ENCODE assay signal across 8 cellular contexts in genomic region chr20:47360207-47360488, GRCh38. TPM values are rescaled to one million over a fixed set of nuclear protein-coding genes. Genes with fewer than 3 reads are reported as not detected.
A peak's percentile ranks its signal among the peaks of the same experiment; 100 is the strongest.
DNase-seq lines count a peak whose midpoint lies in the region; ATAC-seq and TF ChIP-seq lines count a peak whose summit lies in the region.

No MANE protein-coding gene starts in this region.

- peak overlapping the region; percentile 98 for H3K56ac ChIP-seq in mesendoderm (ENCODE audit: low read length)

- H4K8ac ChIP-seq in mesendoderm (ENCODE audit: low read depth, low read length) = no peak overlapping the region

- H3K18ac ChIP-seq in mesendoderm (ENCODE audit: low read length) = peak overlapping the region; percentile 100

- DNase-seq in AG04450 (ENCODE audit: low read depth, low spot score) = no peak
- DNase-seq in cardiac fibroblast (ENCODE audit: low read depth in 2 of 2) = peak; percentile 87 to 89
- no peak for DNase-seq in mesendoderm
- no peak for DNase-seq in GM20000 (ENCODE audit: low spot score)
- DNase-seq in T-helper 9 cell = no peak
- DNase-seq in NCI-H1048 (lab: John Stamatoyannopoulos, UW) = no peak

- H4K5ac ChIP-seq in mesendoderm (ENCODE audit: low read length) = peak overlapping the region; percentile 73

- no peaks in the 10 kb centered on the region; the same call in 1 of the 2 replicates for H3K9me3 ChIP-seq in AG04450 (ENCODE audit: control insufficient read depth, insufficient read depth, low read length)
- no peaks in the 10 kb centered on the region for H3K9me3 ChIP-seq in Loucy (ENCODE audit: insufficient read depth, low read depth, low read length)

- peaks cover 2% of the 10 kb centered on the region for H3K79me1 ChIP-seq in mesendoderm (ENCODE audit: low read length)

- no CpG with 5 or more reads among the region's 3 CpGs for WGBS in mesendoderm (ENCODE audit: extremely low coverage, insufficient coverage, low lambda C conversion rate)

- H3K4ac ChIP-seq in mesendoderm (ENCODE audit: low read depth, low read length) = peak overlapping the region; percentile 21

- H3K9ac ChIP-seq in Loucy (ENCODE audit: low read depth, low read length, poor library complexity, severe bottlenecking) = peak overlapping the region; percentile 24
- H3K9ac ChIP-seq in mesendoderm (ENCODE audit: low read length) = peak overlapping the region; percentile 45

- H3K9me2 ChIP-seq in Loucy (replicated peaks; ENCODE audit: low read depth, low read length) = no peaks in the 10 kb centered on the region

- CTCF ChIA-PET in AG04450 (lab: Charles Lee) = interaction anchor here (1.5 to 10.7 kb wide), 2 partner anchors 24 to 87 kb away, joined by 14 to 68 read pairs; no protein-coding TSS in a partner anchor

- peak overlapping the region; percentile 99 for H2AK5ac ChIP-seq in mesendoderm (ENCODE audit: low read length)

- H3K4me3 ChIP-seq in AG04450 (ENCODE audit: low read depth, low read length) (no peak overlapping the region), Loucy (ENCODE audit: low read length, poor library complexity, severe bottlenecking) (no peak overlapping the region), cardiac fibroblast (replicated peaks in 1 of 2; ENCODE audit: low read depth in 2 of 2, low read length in 2 of 2) (no peak overlapping the region), mesendoderm (ENCODE audit: low read length) (no peak overlapping the region)

- no peak overlapping the region for H3K23ac ChIP-seq in mesendoderm (ENCODE audit: low read length)

- H3K79me2 ChIP-seq in Loucy (ENCODE audit: insufficient read depth, low read length) (peaks cover 28% of the 10 kb centered on the region), mesendoderm (ENCODE audit: control insufficient read depth, insufficient read depth, low read length) (peaks cover 27% of the 10 kb centered on the region)

- peak overlapping the region; percentile 18; the same call in 1 of the 2 replicates for H2AFZ ChIP-seq in Loucy (ENCODE audit: low read length)

- POLR2A ChIA-PET in AG04450 (lab: Yijun Ruan, JAX) = interaction anchor here (0.8 to 1.2 kb wide), 6 partner anchors 16 to 119 kb away, joined by 3 to 7 read pairs (median 4); no protein-coding TSS in a partner anchor

- H3K4me1 ChIP-seq in Loucy (ENCODE audit: insufficient read depth, low read length, poor library complexity, severe bottlenecking) (peaks cover 49% of the 10 kb centered on the region), mesendoderm (ENCODE audit: control insufficient read depth, low read depth, low read length) (peaks cover 40% of the 10 kb centered on the region)

- H4K20me1 ChIP-seq in Loucy (ENCODE audit: insufficient read depth, low read length, poor library complexity, severe bottlenecking) = peaks cover 6% of the 10 kb centered on the region

- ATAC-seq in HG03159 (IDR thresholded peaks at IDR 0.05; ENCODE audit: unreplicated experiment) = no peak

- H3K4me2 ChIP-seq in Loucy (ENCODE audit: low read depth, low read length, poor library complexity, severe bottlenecking) (no peak overlapping the region), mesendoderm (ENCODE audit: low read length) (no peak overlapping the region)

- H2BK5ac ChIP-seq in mesendoderm (ENCODE audit: low read length) = peak overlapping the region; percentile 32

- peak overlapping the region; percentile 84 for H2BK120ac ChIP-seq in mesendoderm (ENCODE audit: low read depth, low read length)

- H3K27me3 ChIP-seq in AG04450 (ENCODE audit: control insufficient read depth, insufficient read depth, low read length) = no peaks in the 10 kb centered on the region
- no peaks in the 10 kb centered on the region for H3K27me3 ChIP-seq in Loucy (ENCODE audit: insufficient read depth, low read length, poor library complexity, severe bottlenecking)
- no peaks in the 10 kb centered on the region for H3K27me3 ChIP-seq in mesendoderm (ENCODE audit: insufficient read depth, low read length, poor library complexity)

- peak overlapping the region; percentile 87 for H2BK15ac ChIP-seq in mesendoderm (replicated peaks; ENCODE audit: low read depth)

- no peaks in the 10 kb centered on the region for H3F3A ChIP-seq in Loucy (ENCODE audit: low read depth)

- no peak for TF ChIP-seq CTCF in AG04450 (IDR thresholded peaks at IDR 0.05; ENCODE audit: low read depth, low read length)
- TF ChIP-seq CTCF in Loucy (conservative IDR thresholded peaks at IDR 0.05; ENCODE audit: low read length) = no peak
- no peak for TF ChIP-seq CTCF in cardiac fibroblast (IDR thresholded peaks at IDR 0.05; ENCODE audit: low read depth, low read length)
- no peak for TF ChIP-seq CTCF in GM20000 (IDR thresholded peaks at IDR 0.05; ENCODE audit: extremely low read depth, missing control alignments)

- H3K27ac ChIP-seq in AG04450 (ENCODE audit: low read depth, low read length) (peak overlapping the region; percentile 99), mesendoderm (ENCODE audit: low read depth, low read length) (peak overlapping the region; percentile 98)

- H3K36me3 ChIP-seq in Loucy (ENCODE audit: insufficient read depth, low read length) = no peaks in the 10 kb centered on the region
- no peaks in the 10 kb centered on the region for H3K36me3 ChIP-seq in mesendoderm (ENCODE audit: control insufficient read depth, insufficient read depth, low read length)

RNA-seq across cellular contexts. Expression of gene ZMYND8, which starts 3.6 kb away (rescaled TPM):
- polyA plus RNA-seq in AG04450 (2011; rRNA removed) = 20.3 and 23.1 TPM in 2 replicates
- 30.3 and 30.6 TPM in 2 replicates for polyA minus RNA-seq in AG04450 (2011; rRNA and poly(A)+ RNA removed)
- 29.6 TPM for polyA plus RNA-seq in mesendoderm (2013, experiment 1 of 2)
- 30.9 TPM for polyA plus RNA-seq in mesendoderm (2013, experiment 2 of 2)

Comparison
In these comparisons a context has a peak if more than half of its experiments do, and no peak if none do; other contexts are left out.
1. DNase-seq: peak in cardiac fibroblast (2 of 2); none in AG04450 (single experiment), mesendoderm (single experiment), GM20000 (single experiment), T-helper 9 cell (single experiment) and NCI-H1048 (single experiment).